In genomic region chr2:44801676-44802408, GRCh38 we compare ENCODE assay signal across 12 cellular contexts.
A peak's percentile ranks its signal among the peaks of the same experiment; 100 is the strongest.
DNase-seq lines count a peak whose midpoint lies in the region; ATAC-seq, FAIRE-seq and TF ChIP-seq lines count a peak whose summit lies in the region.
"Had no signal": no experiment of that assay in that cellular context is flagged by ENCODE, and none has a peak within 500 bp of the region (broad histone marks: within the 10 kb centered on the region; RNA-seq: fewer than 3 reads in every experiment).

No MANE protein-coding gene starts in this region.

- no peak overlapping the region for H3K27ac Mint-ChIP-seq in CD4-positive, alpha-beta T cell
- peak overlapping the region; percentile 97 for H3K27ac Mint-ChIP-seq in endodermal cell
- peak overlapping the region in 1 of 10 donors; percentile 9 for H3K27ac Mint-ChIP-seq in naive thymus-derived CD8-positive, alpha-beta T cell

- H3F3A ChIP-seq in GM23248 (ENCODE audit: insufficient read depth) = no peaks in the 10 kb centered on the region

- H3K9me3 Mint-ChIP-seq in CD4-positive, alpha-beta T cell = no peaks in the 10 kb centered on the region
- H3K9me3 Mint-ChIP-seq in endodermal cell = no peaks in the 10 kb centered on the region
- peaks cover 0 to 12% (median 0%) of the 10 kb centered on the region in 9 donors for H3K9me3 Mint-ChIP-seq in naive thymus-derived CD8-positive, alpha-beta T cell

- H3K4me1 ChIP-seq in GM23248 (ENCODE audit: insufficient read depth) = no peaks in the 10 kb centered on the region
- peaks cover 27% of the 10 kb centered on the region for H3K4me1 ChIP-seq in endodermal cell (ENCODE audit: control insufficient read depth, insufficient read depth, low read length)
- H3K4me1 ChIP-seq in kidney (ENCODE audit: control insufficient read depth in 1 of 2, insufficient read depth in 1 of 2, low read depth in 1 of 2, low read length in 2 of 2) = peaks cover 3 to 10% of the 10 kb centered on the region in 2 donors
- no peaks in the 10 kb centered on the region for H3K4me1 ChIP-seq in ascending aorta

- no peak overlapping the region for H2AFZ ChIP-seq in GM23248

- ATAC-seq in CD4-positive, alpha-beta T cell (ENCODE audit: poor library complexity) = no peak
- ATAC-seq in naive thymus-derived CD8-positive, alpha-beta T cell = no peak

- H3K27me3 Mint-ChIP-seq in CD4-positive, alpha-beta T cell = peaks cover 94% of the 10 kb centered on the region
- no peaks in the 10 kb centered on the region for H3K27me3 Mint-ChIP-seq in endodermal cell (ENCODE audit: insufficient read depth)
- peaks cover 60 to 91% (median 84%) of the 10 kb centered on the region in 5 donors for H3K27me3 Mint-ChIP-seq in naive thymus-derived CD8-positive, alpha-beta T cell

- H3K9me3 ChIP-seq in CD4-positive, alpha-beta T cell (ENCODE audit: control insufficient read depth, low read length) = no peaks in the 10 kb centered on the region
- H3K9me3 ChIP-seq in GM23248 (ENCODE audit: low read depth) = no peaks in the 10 kb centered on the region
- H3K9me3 ChIP-seq in endodermal cell (ENCODE audit: control insufficient read depth, low read length) = no peaks in the 10 kb centered on the region
- H3K9me3 ChIP-seq in kidney (ENCODE audit: control insufficient read depth in 1 of 2, low read length in 2 of 2) = no peaks in the 10 kb centered on the region
- H3K9me3 ChIP-seq in ascending aorta = no peaks in the 10 kb centered on the region

- H4K20me1 ChIP-seq in GM23248 (ENCODE audit: insufficient read depth) = no peaks in the 10 kb centered on the region

- in situ Hi-C loops in GM23248 (cut with MboI) = no loop called here

- no peak overlapping the region for H3K9ac ChIP-seq in GM23248
- peak overlapping the region; percentile 78 for H3K9ac ChIP-seq in endodermal cell (ENCODE audit: extremely low read depth, low read length, poor library complexity, severe bottlenecking)
- H3K9ac ChIP-seq in kidney (ENCODE audit: low read length in 2 of 2) = no peak overlapping the region

- H3K79me2 ChIP-seq in GM23248 (ENCODE audit: insufficient read depth) = no peaks in the 10 kb centered on the region

- H3K4me3 ChIP-seq in GM23248 = no peak overlapping the region
- peak overlapping the region; percentile 85 for H3K4me3 ChIP-seq in endodermal cell (ENCODE audit: low read length)
- H3K4me3 ChIP-seq in kidney (ENCODE audit: low read length in 2 of 2) = peak overlapping the region in 1 of 2 donors; percentile 49
- H3K4me3 ChIP-seq in ascending aorta = peak overlapping the region in 1 of 2 donors; percentile 46

- no peak for DNase-seq in CD4-positive, alpha-beta T cell
- DNase-seq in GM23248 = peak; percentile 10
- DNase-seq in endodermal cell = peak; percentile 81
- no peak for DNase-seq in naive thymus-derived CD8-positive, alpha-beta T cell
- no peak for DNase-seq in HuH-7.5 (ENCODE audit: low spot score)
- DNase-seq in kidney = no peak
- no peak for DNase-seq in ascending aorta (ENCODE audit: low spot score in 2 of 2)
- DNase-seq in NCI-H1417 treated with DMSO at 0.1 percent for 48 hours (lab: John Stamatoyannopoulos, UW) = no peak
- DNase-seq: activated CD4-positive, CD25-positive, alpha-beta regulatory T cell; amniotic stem cell had no signal

- POLR2A ChIA-PET in CD4-positive, alpha-beta T cell (lab: Charles Lee) = interaction anchor here (0.6 kb wide), 1 partner anchor 12 kb away, joined by 3 read pairs; no protein-coding TSS in a partner anchor
- POLR2A ChIA-PET in naive thymus-derived CD8-positive, alpha-beta T cell (lab: Charles Lee) = no interaction called here

- no peaks in the 10 kb centered on the region for H3K36me3 ChIP-seq in GM23248 (ENCODE audit: low read depth)
- H3K36me3 ChIP-seq in endodermal cell (ENCODE audit: control insufficient read depth, insufficient read depth, low read length) = no peaks in the 10 kb centered on the region
- no peaks in the 10 kb centered on the region for H3K36me3 ChIP-seq in kidney (ENCODE audit: control insufficient read depth in 1 of 2, insufficient read depth in 2 of 2, low read length in 2 of 2)
- no peaks in the 10 kb centered on the region for H3K36me3 ChIP-seq in ascending aorta

- no peak for TF ChIP-seq CTCF in CD4-positive, alpha-beta T cell (IDR thresholded peaks at IDR 0.05)
- TF ChIP-seq CTCF in endodermal cell (conservative IDR thresholded peaks at IDR 0.05) = peak; percentile 19
- TF ChIP-seq CTCF in kidney (IDR thresholded peaks at IDR 0.05; ENCODE audit: borderline replicate concordance, extremely low read depth, insufficient read depth) = no peak
- TF ChIP-seq CTCF in ascending aorta (IDR thresholded peaks at IDR 0.05) = no peak

- H3K4me2 ChIP-seq in GM23248 (ENCODE audit: unreplicated experiment) = no peak overlapping the region

- CTCF ChIA-PET in CD4-positive, alpha-beta T cell (lab: Charles Lee) = no interaction called here

- no peaks in the 10 kb centered on the region for H3K36me3 Mint-ChIP-seq in CD4-positive, alpha-beta T cell (ENCODE audit: low read depth)
- no peaks in the 10 kb centered on the region for H3K36me3 Mint-ChIP-seq in endodermal cell (ENCODE audit: low read depth)
- peaks cover 3 to 5% (median 4%) of the 10 kb centered on the region in 3 donors for H3K36me3 Mint-ChIP-seq in naive thymus-derived CD8-positive, alpha-beta T cell

- H3K27me3 ChIP-seq in CD4-positive, alpha-beta T cell (ENCODE audit: control insufficient read depth, insufficient read depth, low read length) = peaks cover 96% of the 10 kb centered on the region
- peaks cover 99% of the 10 kb centered on the region for H3K27me3 ChIP-seq in GM23248 (replicated peaks; ENCODE audit: insufficient read depth)
- peaks cover 13% of the 10 kb centered on the region for H3K27me3 ChIP-seq in endodermal cell (ENCODE audit: control insufficient read depth, insufficient read depth, low read length, poor library complexity, severe bottlenecking)
- H3K27me3 ChIP-seq in ascending aorta = peaks cover 7% of the 10 kb centered on the region

- H3K4me3 Mint-ChIP-seq in CD4-positive, alpha-beta T cell = peak overlapping the region; percentile 75
- peak overlapping the region; percentile 69 for H3K4me3 Mint-ChIP-seq in endodermal cell
- H3K4me3 Mint-ChIP-seq in naive thymus-derived CD8-positive, alpha-beta T cell = peak overlapping the region; percentile 48 to 85 (median 82)

- no peaks in the 10 kb centered on the region for H3K9me2 ChIP-seq in GM23248 (ENCODE audit: insufficient read depth)

- intact Hi-C loops in CD4-positive, alpha-beta T cell (cut with DNase I, micrococcal nuclease) = no loop called here
- intact Hi-C loops in kidney (cut with DNase I) (no loop called here), ascending aorta (cut with DNase I) (no loop called here)

- peaks cover 20% of the 10 kb centered on the region for H3K4me1 Mint-ChIP-seq in CD4-positive, alpha-beta T cell (ENCODE audit: low read depth)
- H3K4me1 Mint-ChIP-seq in endodermal cell = peaks cover 79% of the 10 kb centered on the region
- H3K4me1 Mint-ChIP-seq in naive thymus-derived CD8-positive, alpha-beta T cell = peaks cover 8 to 27% (median 19%) of the 10 kb centered on the region in 4 donors

- no peak for FAIRE-seq in kidney (lab: Jason Lieb, UNC)
- FAIRE-seq: D721Med, HepG2 had no signal

- 9 to 11% methylated on average over 41 to 45 of the region's 45 CpGs for WGBS in GM23248 (ENCODE audit: low coverage in 1 of 2, low lambda C conversion rate in 2 of 2, missing lambda C conversion rate in 2 of 2), 2 experiments
- WGBS in endodermal cell (ENCODE audit: insufficient coverage in 1 of 2, insufficient read length in 1 of 2), 2 experiments = 2 to 8% methylated on average over 14 to 45 of the region's 45 CpGs

- no peak overlapping the region for H3K27ac ChIP-seq in CD4-positive, alpha-beta T cell (ENCODE audit: low read depth, low read length)
- no peak overlapping the region for H3K27ac ChIP-seq in GM23248
- H3K27ac ChIP-seq in endodermal cell (ENCODE audit: low read depth, low read length) = no peak overlapping the region
- H3K27ac ChIP-seq in kidney (ENCODE audit: low read depth in 2 of 2, low read length in 2 of 2) = no peak overlapping the region
- no peak overlapping the region for H3K27ac ChIP-seq in ascending aorta

Comparison
In these comparisons a context has a peak if more than half of its experiments do, and no peak if none do; other contexts are left out.
1. DNase-seq: peak in GM23248 (single experiment) and endodermal cell (single experiment); none in CD4-positive, alpha-beta T cell (0 of 10), naive thymus-derived CD8-positive, alpha-beta T cell (0 of 10), HuH-7.5 (single experiment), kidney (single experiment), ascending aorta (0 of 2) and NCI-H1417 treated with DMSO at 0.1 percent for 48 hours (single experiment).
2. Peak in every context shown above with its lines, with median percentiles within 50 percentile points of each other: H3K4me3 Mint-ChIP-seq.